17 cellular contexts compared by ENCODE assay signal in the genomic region with DNA sequence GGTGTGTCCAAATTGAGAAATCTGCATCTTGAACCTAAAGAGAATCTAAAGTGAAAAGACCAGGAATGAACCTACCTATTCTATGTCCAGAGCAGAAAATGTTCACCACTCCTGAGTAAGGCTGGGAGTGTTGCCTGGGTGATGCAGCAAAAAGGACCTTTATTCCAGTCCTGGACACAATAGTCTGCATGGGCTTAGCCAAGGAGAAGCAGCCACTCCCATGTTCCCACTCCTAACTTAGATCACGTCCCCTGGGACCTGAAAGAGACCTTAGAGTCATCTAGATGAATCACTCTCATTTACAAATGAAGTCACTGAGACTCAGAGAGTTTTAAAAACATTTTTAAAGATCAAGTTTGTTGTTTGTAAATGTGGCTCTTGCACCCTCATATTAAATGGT.
DNase-seq lines count a peak whose midpoint lies in the region; ATAC-seq, FAIRE-seq and TF ChIP-seq lines count a peak whose summit lies in the region.
"Had no signal": no experiment of that assay in that cellular context is flagged by ENCODE, and none has a peak within 500 bp of the region (broad histone marks: within the 10 kb centered on the region; RNA-seq: fewer than 3 reads in every experiment).

No MANE protein-coding gene starts in this region.

- intact Hi-C loops in sigmoid colon (cut with DNase I) = no loop called here
- intact Hi-C loops in HepG2 (cut with micrococcal nuclease; ENCODE audit: unreplicated experiment) = no loop called here

- TF ChIP-seq RAD21 in HepG2 (CRISPR knock-in tag; IDR thresholded peaks at IDR 0.05) = no peak

- H3K9me3 ChIP-seq in RWPE2 (ENCODE audit: severe bottlenecking) (no peaks in the 10 kb centered on the region), sigmoid colon (no peaks in the 10 kb centered on the region), HepG2 (ENCODE audit: low read length) (no peaks in the 10 kb centered on the region)
- H3K9me3 ChIP-seq: BLaER1 treated with 17β-estradiol and CSF1 and Interleukin-3, amounts not matched to agents 10 nM and 100 nM; body of pancreas; pancreas had no signal

- 59 to 72% methylated on average over 1 of the region's 1 CpG for WGBS in sigmoid colon, 2 donors
- 0% methylated on average over 1 of the region's 1 CpG for WGBS in HepG2 (ENCODE audit: low lambda C conversion rate)

- no peak overlapping the region for H2AFZ ChIP-seq in HepG2 (ENCODE audit: low read length)

- CTCF ChIA-PET in HepG2 (lab: Yijun Ruan, JAX; ENCODE audit: low intra/inter-chr PET ratio, low total read pairs) = no interaction called here

- H3K79me2 ChIP-seq in HepG2 (ENCODE audit: insufficient read depth, low read length) = no peaks in the 10 kb centered on the region

- DNase-seq in EL (peak; percentile 14), RWPE2 (ENCODE audit: low spot score) (no peak), fibroblast of pulmonary artery (ENCODE audit: low read depth) (peak; percentile 2), sigmoid colon (peak; percentile 72), RCC 7860 (ENCODE audit: low spot score) (no peak), HepG2 (ENCODE audit: low spot score) (no peak), inferior parietal cortex (ENCODE audit: extremely low spot score) (no peak), NCI-H774 (lab: John Stamatoyannopoulos, UW) (no peak)
- DNase-seq: activated CD4-positive, alpha-beta T cell treated with anti-CD3 and anti-CD28 coated beads, Interleukin-2, amount 50 U/mL, for 4 hours; NCI-H446; pancreas; stimulated activated CD4-positive, alpha-beta T cell treated with anti-CD3 and anti-CD28 coated beads, Interleukin-1b, Interleukin-23, amount 100 ng/mL, for 48 hours had no signal

- TF ChIP-seq CTCF in RWPE2 (IDR thresholded peaks at IDR 0.05; ENCODE audit: poor library complexity, severe bottlenecking) (no peak), fibroblast of pulmonary artery (IDR thresholded peaks at IDR 0.05; ENCODE audit: low read length, missing control alignments) (no peak), sigmoid colon (IDR thresholded peaks at IDR 0.05) (no peak), HepG2 (CRISPR knock-in tag; IDR thresholded peaks at IDR 0.05) (no peak)

- no peak for TF ChIP-seq EP300 in sigmoid colon (IDR thresholded peaks at IDR 0.05)
- no peak for TF ChIP-seq EP300 in HepG2 (IDR thresholded peaks at IDR 0.05; ENCODE audit: low read depth in 2 of 2, low read length in 2 of 2)
- TF ChIP-seq EP300 in HepG2 (CRISPR knock-in tag; IDR thresholded peaks at IDR 0.05; ENCODE audit: borderline replicate concordance) = no peak

- no TSS peak for BruUV-seq in HepG2 (replicated peaks; lab: Mats Ljungman, UMichigan)

- TF ChIP-seq POLR2A in sigmoid colon (IDR thresholded peaks at IDR 0.05) (no peak), HepG2 (IDR thresholded peaks at IDR 0.05; ENCODE audit: insufficient read depth in 1 of 2, low read depth in 2 of 2, low read length in 2 of 2) (no peak)

- no peak overlapping the region for H3K9ac ChIP-seq in HepG2 (ENCODE audit: insufficient read depth, low read depth, low read length)
- H3K9ac ChIP-seq: BLaER1 treated with 17β-estradiol and CSF1 and Interleukin-3, amounts not matched to agents 10 nM and 100 nM had no signal

- no peak overlapping the region for H3K4me3 ChIP-seq in RWPE2 (ENCODE audit: severe bottlenecking)
- no peak overlapping the region for H3K4me3 ChIP-seq in fibroblast of pulmonary artery (replicated peaks; ENCODE audit: low read depth, low read length)
- no peak overlapping the region for H3K4me3 ChIP-seq in sigmoid colon
- no peak overlapping the region for H3K4me3 ChIP-seq in HepG2 (replicated peaks in 1 of 3; ENCODE audit: insufficient read depth in 1 of 3, low read depth in 2 of 3, low read length in 3 of 3)
- H3K4me3 ChIP-seq: BLaER1 treated with 17β-estradiol and CSF1 and Interleukin-3, amounts not matched to agents 10 nM and 100 nM; body of pancreas; pancreas had no signal

- no peak for FAIRE-seq in RCC 7860 (lab: Jason Lieb, UNC)
- FAIRE-seq in HepG2 (lab: Jason Lieb, UNC) = no peak
- FAIRE-seq: endometrium, GM18507, H1, pancreas had no signal

- ATAC-seq in RWPE2 (ENCODE audit: low read depth) = peak; percentile 44; the same call in 1 of the 3 replicates
- ATAC-seq in HepG2 = no peak
- ATAC-seq: body of pancreas had no signal

- H3K4me2 ChIP-seq in HepG2 (ENCODE audit: low read depth, low read length) = no peak overlapping the region

- no peaks in the 10 kb centered on the region for H4K20me1 ChIP-seq in HepG2 (ENCODE audit: insufficient read depth, low read length)
- H4K20me1 ChIP-seq: BLaER1 treated with 17β-estradiol and CSF1 and Interleukin-3, amounts not matched to agents 10 nM and 100 nM had no signal

- POLR2A ChIA-PET in HepG2 (lab: Yijun Ruan, JAX) = no interaction called here

- in situ Hi-C loops in HepG2 (cut with HindIII; ENCODE audit: extremely low pct_ligation_motif_present, low pct_unique_long_range_greater_than_20kb) = no loop called here

- peaks cover 3% of the 10 kb centered on the region for H3K4me1 ChIP-seq in RWPE2 (ENCODE audit: insufficient read depth, poor library complexity, severe bottlenecking)
- no peaks in the 10 kb centered on the region for H3K4me1 ChIP-seq in sigmoid colon
- no peaks in the 10 kb centered on the region for H3K4me1 ChIP-seq in HepG2 (ENCODE audit: insufficient read depth, low read length)

- H3K27me3 ChIP-seq in RWPE2 (ENCODE audit: insufficient read depth, poor library complexity, severe bottlenecking) = no peaks in the 10 kb centered on the region
- H3K27me3 ChIP-seq in sigmoid colon = no peaks in the 10 kb centered on the region
- peaks cover 2 to 4% of the 10 kb centered on the region in 2 experiments; a peak in 3 of 5 replicates for H3K27me3 ChIP-seq in HepG2 (ENCODE audit: control insufficient read depth in 1 of 2, insufficient read depth in 2 of 2, low read length in 2 of 2)
- H3K27me3 ChIP-seq: body of pancreas, pancreas had no signal

- H3K27ac ChIP-seq in RWPE2 (ENCODE audit: poor library complexity, severe bottlenecking) (no peak overlapping the region), sigmoid colon (no peak overlapping the region), HepG2 (ENCODE audit: extremely low read length, insufficient read depth, low read length) (no peak overlapping the region)
- H3K27ac ChIP-seq: BLaER1 treated with 17β-estradiol and CSF1 and Interleukin-3, amounts not matched to agents 10 nM and 100 nM; body of pancreas; pancreas had no signal

- H3K36me3 ChIP-seq in RWPE2 (ENCODE audit: low read depth) = no peaks in the 10 kb centered on the region
- H3K36me3 ChIP-seq in sigmoid colon = no peaks in the 10 kb centered on the region
- no peaks in the 10 kb centered on the region for H3K36me3 ChIP-seq in HepG2 (replicated peaks in 1 of 2; ENCODE audit: control insufficient read depth in 1 of 2, insufficient read depth in 2 of 2, low read length in 2 of 2)
- H3K36me3 ChIP-seq: BLaER1 treated with 17β-estradiol and CSF1 and Interleukin-3, amounts not matched to agents 10 nM and 100 nM; pancreas had no signal

TF ChIP-seq in HepG2, 621 proteins besides CTCF, POLR2A, EP300 and RAD21 (continues in another document):
- no peak for TF ChIP-seq MED8 (CRISPR knock-in tag; IDR thresholded peaks at IDR 0.05; ENCODE audit: insufficient replicate concordance)
- no peak for TF ChIP-seq TBX3 (IDR thresholded peaks at IDR 0.05; ENCODE audit: borderline replicate concordance)
- no peak for TF ChIP-seq STAT6 (CRISPR knock-in tag; IDR thresholded peaks at IDR 0.05; ENCODE audit: borderline replicate concordance)
- TF ChIP-seq ZNF652 (CRISPR knock-in tag; IDR thresholded peaks at IDR 0.05; ENCODE audit: borderline replicate concordance, low read depth) = no peak
- no peak for TF ChIP-seq SP1 (IDR thresholded peaks at IDR 0.05)
- no peak for TF ChIP-seq SP1 (CRISPR knock-in tag; IDR thresholded peaks at IDR 0.05)
- TF ChIP-seq, protein P1, sequence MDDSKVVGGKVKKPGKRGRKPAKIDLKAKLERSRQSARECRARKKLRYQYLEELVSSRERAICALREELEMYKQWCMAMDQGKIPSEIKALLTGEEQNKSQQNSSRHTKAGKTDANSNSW (CRISPR knock-in tag; IDR thresholded peaks at IDR 0.05; ENCODE audit: borderline replicate concordance) = no peak
- TF ChIP-seq ZNF383 (CRISPR knock-in tag; IDR thresholded peaks at IDR 0.05; ENCODE audit: borderline replicate concordance) = no peak
- no peak for TF ChIP-seq NFIC (IDR thresholded peaks at IDR 0.05; ENCODE audit: low read length)
- no peak for TF ChIP-seq FOXO4 (CRISPR knock-in tag; conservative IDR thresholded peaks at IDR 0.05)

Comparison
In these comparisons a context has a peak if more than half of its experiments do, and no peak if none do; other contexts are left out.
1. DNase-seq: peak in EL (single experiment), fibroblast of pulmonary artery (single experiment) and sigmoid colon (single experiment); none in RWPE2 (single experiment), RCC 7860 (single experiment), HepG2 (single experiment), inferior parietal cortex (single experiment) and NCI-H774 (single experiment).